Comparison of ENCODE assay signal across 16 cellular contexts in the genomic region with DNA sequence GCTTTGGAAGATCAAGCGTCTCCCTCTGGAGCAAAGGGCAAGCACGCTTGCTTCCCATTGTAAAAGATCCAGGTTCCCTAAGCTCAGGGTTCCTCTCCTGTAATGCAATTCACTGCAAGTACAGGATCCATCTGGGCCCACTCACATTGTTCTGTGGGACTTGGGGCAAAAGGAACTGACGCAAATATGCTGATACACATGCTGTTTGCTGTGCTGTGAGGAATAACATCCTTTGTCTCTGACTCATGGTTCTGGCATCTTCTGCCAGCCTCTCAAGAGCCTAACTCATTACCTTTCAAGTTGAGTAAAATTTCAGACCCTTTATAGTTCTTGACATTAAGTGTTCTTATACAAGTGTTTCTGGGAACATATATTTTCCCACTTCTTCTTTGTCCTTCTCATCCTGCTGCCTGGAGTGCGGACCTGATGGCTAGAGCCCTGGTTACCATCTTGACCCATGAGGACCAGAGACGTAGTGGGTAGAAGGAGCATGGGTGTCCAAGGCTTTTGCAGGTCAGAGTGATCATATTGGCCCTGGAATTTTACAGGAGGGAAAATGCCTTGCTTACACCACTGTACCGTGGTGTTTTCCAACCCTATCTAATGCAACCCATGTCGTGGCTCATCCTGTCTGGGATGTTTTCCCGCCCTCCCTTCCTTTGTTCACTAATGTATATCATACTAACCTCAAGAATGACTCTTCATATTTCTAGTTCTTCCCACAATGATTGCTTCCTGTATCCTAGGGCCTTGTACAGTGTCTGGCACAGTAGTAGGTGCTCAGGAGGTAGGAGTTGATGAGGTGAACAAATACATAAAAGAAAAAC.
A peak's percentile ranks its signal among the peaks of the same experiment; 100 is the strongest.
DNase-seq lines count a peak whose midpoint lies in the region; ATAC-seq and TF ChIP-seq lines count a peak whose summit lies in the region.
"Had no signal": no experiment of that assay in that cellular context is flagged by ENCODE, and none has a peak within 500 bp of the region (broad histone marks: within the 10 kb centered on the region; RNA-seq: fewer than 3 reads in every experiment).

No MANE protein-coding gene starts in this region.

- peak overlapping the region; percentile 67 for H3K18ac ChIP-seq in IMR-90 (ENCODE audit: low read depth, low read length)

- peak overlapping the region; percentile 86 for H3K14ac ChIP-seq in IMR-90 (replicated peaks; ENCODE audit: low read depth, low read length)

- peaks cover 16% of the 10 kb centered on the region for H3K9me1 ChIP-seq in IMR-90 (ENCODE audit: insufficient read depth, low read length)

- in situ Hi-C loops in IMR-90 (cut with MboI; ENCODE audit: low sequenced_read_pairs), result no loop called here

- CTCF ChIA-PET in AG04450 (lab: Charles Lee) (interaction anchor here (1.2 kb wide), 1 partner anchor 68 kb away, joined by 3 read pairs; no protein-coding TSS in a partner anchor), IMR-90 (lab: Yijun Ruan, JAX) (interaction anchor here (0.6 kb wide), 1 partner anchor 111 kb away, joined by 3 read pairs; no protein-coding TSS in a partner anchor)
- CTCF ChIA-PET in activated CD4-positive, alpha-beta memory T cell treated with anti-CD3 and anti-CD28 coated beads, Interleukin-2, amount 10 ng/mL, durations not matched to agents 7 days and 5 days (lab: Charles Lee), result no interaction called here

- DNase-seq in AG04450 (ENCODE audit: low read depth, low spot score) (peak; percentile 89), IMR-90 (peak; percentile 98), choroid plexus epithelial cell (ENCODE audit: low read depth) (peak; percentile 98), left lung (peak; percentile 8 to 47), activated T-cell treated with anti-CD3 and anti-CD28 coated beads for 4 hours (no peak)
- DNase-seq in activated CD4-positive, alpha-beta memory T cell treated with anti-CD3 and anti-CD28 coated beads, Interleukin-2, amount 10 ng/mL, durations not matched to agents 7 days and 5 days, result no peak
- DNase-seq: activated CD4-positive, alpha-beta T cell treated with anti-CD3 and anti-CD28 coated beads, Interleukin-2, amount 50 U/mL, for 48 hours; activated naive CD8-positive, alpha-beta T cell treated with anti-CD3 and anti-CD28 coated beads, Interleukin-2, amount 50 U/mL, for 24 hours; CD4-positive, alpha-beta memory T cell; heart right ventricle; natural killer cell; NCI-H345; stimulated activated CD4-positive, alpha-beta T cell treated with anti-CD3 and anti-CD28 coated beads, Interleukin-2, amount 100 ng/mL, for 48 hours had no signal

- H3K4ac ChIP-seq in IMR-90 (ENCODE audit: low read depth, low read length), result peak overlapping the region; percentile 92

- BruUV-seq in IMR-90 (replicated peaks; lab: Mats Ljungman, UMichigan), result no TSS peak

- H3K23ac ChIP-seq in IMR-90 (ENCODE audit: low read depth, low read length), result peak overlapping the region; percentile 69; the same call in 1 of the 2 replicates

- H3K27ac ChIP-seq in AG04450 (ENCODE audit: low read depth, low read length), result peak overlapping the region; percentile 85
- peak overlapping the region; percentile 83 for H3K27ac ChIP-seq in IMR-90 (ENCODE audit: insufficient read depth, low read length)
- H3K27ac ChIP-seq in left lung, result peak overlapping the region in 1 of 2 donors; percentile 11
- H3K27ac ChIP-seq: SK-N-MC had no signal

- H3K27me3 Mint-ChIP-seq in activated CD4-positive, alpha-beta memory T cell treated with anti-CD3 and anti-CD28 coated beads, Interleukin-2, amount 10 ng/mL, durations not matched to agents 7 days and 5 days, result peaks cover 41% of the 10 kb centered on the region

- TF ChIP-seq POLR2A in IMR-90 (IDR thresholded peaks at IDR 0.05; ENCODE audit: low read depth, low read length), result 0 out of 2 replicates have a peak, but pooled peaks have one; percentile 27

- no peak for TF ChIP-seq RAD21 in IMR-90 (IDR thresholded peaks at IDR 0.05; ENCODE audit: low read length)

- no peaks in the 10 kb centered on the region for H3K4me1 Mint-ChIP-seq in activated CD4-positive, alpha-beta memory T cell treated with anti-CD3 and anti-CD28 coated beads, Interleukin-2, amount 10 ng/mL, durations not matched to agents 7 days and 5 days

- H4K8ac ChIP-seq in IMR-90 (ENCODE audit: low read depth in 2 of 2, low read length in 2 of 2), result peak overlapping the region; percentile 41 to 85

- peak overlapping the region; percentile 92 for H2AK9ac ChIP-seq in IMR-90 (replicated peaks; ENCODE audit: low read depth, low read length, poor library complexity)

- H3K4me3 ChIP-seq in AG04450 (ENCODE audit: low read depth, low read length) (no peak overlapping the region), IMR-90 (ENCODE audit: insufficient read depth, low read depth, low read length) (no peak overlapping the region), choroid plexus epithelial cell (ENCODE audit: low read depth, low read length) (no peak overlapping the region), left lung (no peak overlapping the region)
- H3K4me3 ChIP-seq: heart right ventricle, SK-N-MC had no signal

- no peaks in the 10 kb centered on the region for H4K20me1 ChIP-seq in IMR-90 (ENCODE audit: insufficient read depth, low read length)

- no peaks in the 10 kb centered on the region for H3K79me1 ChIP-seq in IMR-90 (ENCODE audit: low read depth in 1 of 2, low read length in 2 of 2)

- H3K9me3 ChIP-seq in AG04450 (ENCODE audit: control insufficient read depth, insufficient read depth, low read length) (peaks cover 34% of the 10 kb centered on the region), IMR-90 (ENCODE audit: control insufficient read depth, insufficient read depth, low read length) (peaks cover 12% of the 10 kb centered on the region; the same call in 1 of the 2 replicates), left lung (no peaks in the 10 kb centered on the region)

- peak overlapping the region; percentile 75; the same call in 1 of the 2 replicates for H3K56ac ChIP-seq in IMR-90 (ENCODE audit: extremely low read depth, insufficient read depth, low read length)

- intact Hi-C loops in IMR-90 (cut with micrococcal nuclease), result no loop called here
- intact Hi-C loops in left lung (cut with DNase I), result no loop called here

- H3K36me3 Mint-ChIP-seq in activated CD4-positive, alpha-beta memory T cell treated with anti-CD3 and anti-CD28 coated beads, Interleukin-2, amount 10 ng/mL, durations not matched to agents 7 days and 5 days (ENCODE audit: low read depth), result no peaks in the 10 kb centered on the region
- H3K36me3 Mint-ChIP-seq: CD4-positive, alpha-beta memory T cell; natural killer cell had no signal

- 83% methylated on average over 1 of the region's 8 CpGs; no CpG with 5 or more reads in 1 of the 2 experiments for WGBS in IMR-90 (ENCODE audit: extremely low coverage in 2 of 2, insufficient read length in 1 of 2), 2 experiments

- H4K91ac ChIP-seq in IMR-90 (ENCODE audit: insufficient read depth, low read depth, low read length), result peak overlapping the region; percentile 89

- H2BK20ac ChIP-seq in IMR-90 (ENCODE audit: low read depth, low read length), result peak overlapping the region; percentile 97

- H2BK15ac ChIP-seq in IMR-90 (ENCODE audit: low read depth, low read length), result peak overlapping the region; percentile 90

- H4K5ac ChIP-seq in IMR-90 (ENCODE audit: low read depth, low read length), result peak overlapping the region; percentile 46; the same call in 1 of the 2 replicates

- peak overlapping the region; percentile 97 for H2BK120ac ChIP-seq in IMR-90 (ENCODE audit: low read depth, low read length)

- POLR2A ChIA-PET in AG04450 (lab: Yijun Ruan, JAX) (interaction anchor here (0.6 to 1.4 kb wide), 5 partner anchors 23 to 307 kb away, joined by 3 to 11 read pairs (median 9); no protein-coding TSS in a partner anchor), IMR-90 (lab: Charles Lee; ENCODE audit: unreplicated experiment) (no interaction called here)
- POLR2A ChIA-PET in activated CD4-positive, alpha-beta memory T cell treated with anti-CD3 and anti-CD28 coated beads, Interleukin-2, amount 10 ng/mL, durations not matched to agents 7 days and 5 days (lab: Charles Lee), result no interaction called here

- H3K9me3 Mint-ChIP-seq in activated CD4-positive, alpha-beta memory T cell treated with anti-CD3 and anti-CD28 coated beads, Interleukin-2, amount 10 ng/mL, durations not matched to agents 7 days and 5 days, result no peaks in the 10 kb centered on the region
- H3K9me3 Mint-ChIP-seq: activated naive CD8-positive, alpha-beta T cell treated with anti-CD3 and anti-CD28 coated beads, Interleukin-2, amount 50 U/mL, for 24 hours; natural killer cell had no signal

- H3K4me2 ChIP-seq in IMR-90 (ENCODE audit: low read depth, low read length), result no peak overlapping the region

- peak overlapping the region; percentile 96 for H2BK5ac ChIP-seq in IMR-90 (ENCODE audit: low read depth, low read length, poor library complexity, severe bottlenecking)

- TF ChIP-seq CTCF in AG04450 (IDR thresholded peaks at IDR 0.05; ENCODE audit: low read depth, low read length) (no peak), IMR-90 (conservative IDR thresholded peaks at IDR 0.05; ENCODE audit: low read depth, low read length) (no peak), choroid plexus epithelial cell (conservative IDR thresholded peaks at IDR 0.05; ENCODE audit: low read depth, low read length) (no peak), left lung (IDR thresholded peaks at IDR 0.05) (no peak)

- peak; percentile 96 for ATAC-seq in IMR-90 (ENCODE audit: low read depth)
- peak; percentile 86 for ATAC-seq in left lung
- ATAC-seq in GM21737 (IDR thresholded peaks at IDR 0.05; ENCODE audit: unreplicated experiment), result no peak
- ATAC-seq in GM18519 (IDR thresholded peaks at IDR 0.05; ENCODE audit: low FRiP score, unreplicated experiment), result no peak
- ATAC-seq: activated naive CD8-positive, alpha-beta T cell treated with anti-CD3 and anti-CD28 coated beads, Interleukin-2, amount 50 U/mL, for 24 hours; natural killer cell had no signal

- dilution Hi-C loops in IMR-90 (cut with HindIII; ENCODE audit: low sequenced_read_pairs, unreplicated experiment), result no loop called here

- peaks cover 17% of the 10 kb centered on the region for H3K4me1 ChIP-seq in IMR-90 (ENCODE audit: control insufficient read depth, insufficient read depth, low read length)
- H3K4me1 ChIP-seq in left lung, result peaks cover 6 to 8% of the 10 kb centered on the region in 2 donors

- H3K27me3 ChIP-seq in AG04450 (ENCODE audit: control insufficient read depth, insufficient read depth, low read length) (peaks cover 16% of the 10 kb centered on the region), IMR-90 (ENCODE audit: control insufficient read depth, insufficient read depth, low read length) (no peaks in the 10 kb centered on the region; the same call in 1 of the 2 replicates), left lung (peaks cover 14 to 47% of the 10 kb centered on the region in 2 donors)

- H3K36me3 ChIP-seq in IMR-90 (ENCODE audit: control insufficient read depth, insufficient read depth, low read length), result no peaks in the 10 kb centered on the region
- no peaks in the 10 kb centered on the region for H3K36me3 ChIP-seq in left lung
- H3K36me3 ChIP-seq: heart right ventricle had no signal

- peak overlapping the region; percentile 98 for H2AK5ac ChIP-seq in IMR-90 (ENCODE audit: low read depth, low read length)

- no peak overlapping the region for H3K4me3 Mint-ChIP-seq in activated CD4-positive, alpha-beta memory T cell treated with anti-CD3 and anti-CD28 coated beads, Interleukin-2, amount 10 ng/mL, durations not matched to agents 7 days and 5 days
- H3K4me3 Mint-ChIP-seq: activated naive CD8-positive, alpha-beta T cell treated with anti-CD3 and anti-CD28 coated beads, Interleukin-2, amount 50 U/mL, for 24 hours; CD4-positive, alpha-beta memory T cell; natural killer cell had no signal

- no peak overlapping the region for H3K27ac Mint-ChIP-seq in activated CD4-positive, alpha-beta memory T cell treated with anti-CD3 and anti-CD28 coated beads, Interleukin-2, amount 10 ng/mL, durations not matched to agents 7 days and 5 days
- H3K27ac Mint-ChIP-seq: activated naive CD8-positive, alpha-beta T cell treated with anti-CD3 and anti-CD28 coated beads, Interleukin-2, amount 50 U/mL, for 24 hours; CD4-positive, alpha-beta memory T cell; natural killer cell had no signal

- H3K9ac ChIP-seq in IMR-90 (ENCODE audit: low read depth, low read length), result no peak overlapping the region; the same call in 1 of the 2 replicates

- H2AFZ ChIP-seq in IMR-90 (replicated peaks; ENCODE audit: low read length, poor library complexity), result peak overlapping the region; percentile 82

Comparison
In these comparisons a context has a peak if more than half of its experiments do, and no peak if none do; other contexts are left out.
1. DNase-seq: peak in AG04450 (single experiment), IMR-90 (single experiment), choroid plexus epithelial cell (single experiment) and left lung (2 of 2); none in activated T-cell treated with anti-CD3 and anti-CD28 coated beads for 4 hours (single experiment) and activated CD4-positive, alpha-beta memory T cell treated with anti-CD3 and anti-CD28 coated beads, Interleukin-2, amount 10 ng/mL, durations not matched to agents 7 days and 5 days (single experiment).
2. ATAC-seq: peak in IMR-90 (single experiment) and left lung (single experiment); none in GM21737 (single experiment) and GM18519 (single experiment).